16 cellular contexts compared by ENCODE assay signal in genomic region chr15:94105760-94106159, GRCh38.
A peak's percentile ranks its signal among the peaks of the same experiment; 100 is the strongest.
DNase-seq lines count a peak whose midpoint lies in the region; ATAC-seq and TF ChIP-seq lines count a peak whose summit lies in the region.
"Had no signal": no experiment of that assay in that cellular context is flagged by ENCODE, and none has a peak within 500 bp of the region (broad histone marks: within the 10 kb centered on the region; RNA-seq: fewer than 3 reads in every experiment).

No MANE protein-coding gene starts in this region.

- no peak overlapping the region for H2BK12ac ChIP-seq in trophoblast cell (ENCODE audit: low read length)

- no peak for ATAC-seq in GM21717 (IDR thresholded peaks at IDR 0.05; ENCODE audit: unreplicated experiment)
- ATAC-seq: psoas muscle; stimulated activated memory B cell treated with anti-CD40 and anti-IgM and Interleukin-4, amounts not matched to agents 10 μg/mL and 1 μg/mL and 100 μg/mL, for 72 hours had no signal

- no peak overlapping the region for H4K8ac ChIP-seq in trophoblast cell (ENCODE audit: low read depth, low read length)

- TF ChIP-seq CTCF in fibroblast of villous mesenchyme (IDR thresholded peaks at IDR 0.05; ENCODE audit: insufficient read depth, low read depth, low read length), result no peak

- H3K9me3 ChIP-seq in trophoblast cell (ENCODE audit: insufficient read depth, low read depth, low read length), result no peaks in the 10 kb centered on the region
- H3K9me3 ChIP-seq: psoas muscle, tibial artery had no signal

- H3K4me3 ChIP-seq in fibroblast of villous mesenchyme (ENCODE audit: low read depth, low read length) (no peak overlapping the region), trophoblast cell (ENCODE audit: low read depth, low read length) (no peak overlapping the region)
- H3K4me3 ChIP-seq: psoas muscle, tibial artery had no signal

- no peak overlapping the region for H3K4me2 ChIP-seq in trophoblast cell (ENCODE audit: low read length)

- H3K4ac ChIP-seq in trophoblast cell (ENCODE audit: low read depth, low read length), result no peak overlapping the region

- no peak overlapping the region for H3K27ac ChIP-seq in trophoblast cell (ENCODE audit: low read depth, low read length)
- H3K27ac ChIP-seq: psoas muscle, tibial artery had no signal

- no peak overlapping the region for H3K9ac ChIP-seq in trophoblast cell (ENCODE audit: low read length)

- no peaks in the 10 kb centered on the region for H3K36me3 ChIP-seq in trophoblast cell (ENCODE audit: control insufficient read depth in 1 of 2, insufficient read depth in 2 of 2, low read length in 2 of 2)
- H3K36me3 ChIP-seq: tibial artery had no signal

- H3K79me1 ChIP-seq in trophoblast cell (ENCODE audit: low read length), result no peaks in the 10 kb centered on the region

- peak; percentile 82 for DNase-seq in DMS53 (lab: John Stamatoyannopoulos, UW)
- peak; percentile 72 for DNase-seq in NCI-H510A treated with DMSO at 0.1 percent for 48 hours (lab: John Stamatoyannopoulos, UW)
- peak; percentile 45 for DNase-seq in fibroblast of villous mesenchyme (ENCODE audit: low read depth)
- DNase-seq in trophoblast cell, result peak; percentile 38 to 74
- DNase-seq in NCI-H2107 (lab: John Stamatoyannopoulos, UW), result no peak
- DNase-seq in dedifferentiated amniotic fluid mesenchymal stem cell (ENCODE audit: extremely low spot score), result no peak
- no peak for DNase-seq in SIG-M5 treated with dmso at 0.1 percent for 504 hours (lab: John Stamatoyannopoulos, UW; ENCODE audit: unreplicated experiment)
- DNase-seq: activated CD4-positive, alpha-beta T cell treated with anti-CD3 and anti-CD28 coated beads for 4 hours; CD4-positive, alpha-beta T cell; endodermal cell; NCI-H187 treated with DMSO at 0.1 percent for 48 hours; NCI-H82; psoas muscle; tibial artery had no signal

- H3K14ac ChIP-seq in trophoblast cell (ENCODE audit: low read length), result no peak overlapping the region

- H4K12ac ChIP-seq in trophoblast cell (ENCODE audit: low read depth, low read length), result no peak overlapping the region

- WGBS in trophoblast cell (ENCODE audit: extremely low coverage, insufficient coverage, insufficient read length), result no CpG with 5 or more reads among the region's 4 CpGs

- H2BK5ac ChIP-seq in trophoblast cell (ENCODE audit: low read depth, low read length, poor library complexity), result no peak overlapping the region

- no peak overlapping the region for H3K18ac ChIP-seq in trophoblast cell (ENCODE audit: low read length)

- H2AK5ac ChIP-seq in trophoblast cell (ENCODE audit: low read length), result no peak overlapping the region

- no peak overlapping the region for H2AFZ ChIP-seq in trophoblast cell (ENCODE audit: insufficient read depth, low read length, poor library complexity)

- H2BK120ac ChIP-seq in trophoblast cell (ENCODE audit: insufficient read depth, low read length, poor library complexity), result no peak overlapping the region

- H3K4me1 ChIP-seq in trophoblast cell (ENCODE audit: control insufficient read depth in 1 of 2, insufficient read depth in 2 of 2, low read length in 2 of 2), result no peaks in the 10 kb centered on the region
- H3K4me1 ChIP-seq: psoas muscle, tibial artery had no signal

- H3K27me3 ChIP-seq in trophoblast cell (ENCODE audit: insufficient read depth, low read length), result no peaks in the 10 kb centered on the region

- H3K23ac ChIP-seq in trophoblast cell (ENCODE audit: low read length), result no peak overlapping the region

- no peak overlapping the region for H4K91ac ChIP-seq in trophoblast cell (ENCODE audit: low read depth, low read length)

- H3K79me2 ChIP-seq in trophoblast cell (ENCODE audit: control insufficient read depth, insufficient read depth, low read length, poor library complexity), result no peaks in the 10 kb centered on the region

Comparison
In these comparisons a context has a peak if more than half of its experiments do, and no peak if none do; other contexts are left out.
1. DNase-seq: peak in DMS53 (single experiment), NCI-H510A treated with DMSO at 0.1 percent for 48 hours (single experiment), fibroblast of villous mesenchyme (single experiment) and trophoblast cell (2 of 2); none in NCI-H2107 (single experiment), dedifferentiated amniotic fluid mesenchymal stem cell (single experiment) and SIG-M5 treated with dmso at 0.1 percent for 504 hours (single experiment).